ENCODE assay signal across 1 cellular context in genomic region chr7:35690574-35690973, GRCh38.
A peak's percentile ranks its signal among the peaks of the same experiment; 100 is the strongest.
TF ChIP-seq lines count a peak whose summit lies in the region.

No MANE protein-coding gene starts in this region.

TF ChIP-seq in GM12878, 131 proteins besides CTCF, POLR2A, EP300 and RAD21:
- TF ChIP-seq ZNF384 (IDR thresholded peaks at IDR 0.05; ENCODE audit: borderline replicate concordance, low read depth, low read length) (peak; percentile 9; the same call in 1 of the 2 replicates), ZBTB33 (IDR thresholded peaks at IDR 0.05) (peak; percentile 14; the same call in 1 of the 2 replicates), IKZF2 (IDR thresholded peaks at IDR 0.05) (peak; percentile 40 to 57; a peak in 2 of 4 replicates), IKZF1 (conservative IDR thresholded peaks at IDR 0.05) (peak; percentile 29; the same call in 1 of the 2 replicates)
- TF ChIP-seq, protein P1, sequence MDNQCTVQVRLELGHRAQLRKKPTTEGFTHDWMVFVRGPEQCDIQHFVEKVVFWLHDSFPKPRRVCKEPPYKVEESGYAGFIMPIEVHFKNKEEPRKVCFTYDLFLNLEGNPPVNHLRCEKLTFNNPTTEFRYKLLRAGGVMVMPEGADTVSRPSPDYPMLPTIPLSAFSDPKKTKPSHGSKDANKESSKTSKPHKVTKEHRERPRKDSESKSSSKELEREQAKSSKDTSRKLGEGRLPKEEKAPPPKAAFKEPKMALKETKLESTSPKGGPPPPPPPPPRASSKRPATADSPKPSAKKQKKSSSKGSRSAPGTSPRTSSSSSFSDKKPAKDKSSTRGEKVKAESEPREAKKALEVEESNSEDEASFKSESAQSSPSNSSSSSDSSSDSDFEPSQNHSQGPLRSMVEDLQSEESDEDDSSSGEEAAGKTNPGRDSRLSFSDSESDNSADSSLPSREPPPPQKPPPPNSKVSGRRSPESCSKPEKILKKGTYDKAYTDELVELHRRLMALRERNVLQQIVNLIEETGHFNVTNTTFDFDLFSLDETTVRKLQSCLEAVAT (IDR thresholded peaks at IDR 0.05) = peak; percentile 87
